23 cellular contexts compared by ENCODE assay signal in genomic region chr1:63984891-63985290, GRCh38.
A peak's percentile ranks its signal among the peaks of the same experiment; 100 is the strongest.
DNase-seq lines count a peak whose midpoint lies in the region; ATAC-seq, FAIRE-seq and TF ChIP-seq lines count a peak whose summit lies in the region.
"Had no signal": no experiment of that assay in that cellular context is flagged by ENCODE, and none has a peak within 500 bp of the region (broad histone marks: within the 10 kb centered on the region; RNA-seq: fewer than 3 reads in every experiment).

No MANE protein-coding gene starts in this region.

- H3K4me2 ChIP-seq in mammary epithelial cell (ENCODE audit: insufficient read depth, low read depth, low read length) (peak overlapping the region; percentile 69), keratinocyte (ENCODE audit: control insufficient read depth, extremely low read depth, insufficient read depth, low read depth, low read length) (peak overlapping the region; percentile 85)
- H3K4me2 ChIP-seq: BLaER1 treated with 17β-estradiol and CSF1 and Interleukin-3, amounts not matched to agents 10 nM and 100 nM had no signal

- dilution Hi-C loops in mammary epithelial cell (cut with HindIII; ENCODE audit: low sequenced_read_pairs) = loop anchor here (5.0 kb wide), 1 partner anchor 32 kb away; no protein-coding TSS in a partner anchor
- dilution Hi-C loops in keratinocyte (cut with MboI; ENCODE audit: extremely low pct_ligation_motif_present, low sequenced_read_pairs) = no loop called here

- H3K36me3 ChIP-seq in mammary epithelial cell (ENCODE audit: insufficient read depth, low read length) = no peaks in the 10 kb centered on the region
- H3K36me3 ChIP-seq in keratinocyte (ENCODE audit: control insufficient read depth in 2 of 2, extremely low read depth in 1 of 2, insufficient read depth in 2 of 2, low read length in 2 of 2) = no peaks in the 10 kb centered on the region
- H3K36me3 ChIP-seq: BLaER1 treated with 17β-estradiol and CSF1 and Interleukin-3, amounts not matched to agents 10 nM and 100 nM had no signal

- no peaks in the 10 kb centered on the region for H3K9me1 ChIP-seq in keratinocyte (ENCODE audit: control insufficient read depth, extremely low read depth, insufficient read depth, low read length)

- peak; percentile 20 for DNase-seq in GM03348 (ENCODE audit: low spot score)
- no peak for DNase-seq in mammary epithelial cell
- DNase-seq in keratinocyte (ENCODE audit: low read depth, low spot score) = no peak
- peak; percentile 28 for DNase-seq in retinal pigment epithelial cell (ENCODE audit: low read depth)
- no peak for DNase-seq in immature natural killer cell
- DNase-seq in endothelial cell (ENCODE audit: low spot score) = no peak
- DNase-seq in left lobe of liver (ENCODE audit: low spot score) = no peak
- DNase-seq: CD8-positive, alpha-beta memory T cell; DMS79 treated with DMSO at 0.1 percent for 48 hours; KG1; NCI-H1048; NCI-H1694 treated with DMSO at 0.1 percent for 48 hours; NCI-H2107; NCI-H526 treated with DMSO at 0.1 percent for 48 hours; SHP77 had no signal

- CTCF ChIA-PET in mammary epithelial cell (lab: Charles Lee; ENCODE audit: low non-redundant PET) = interaction anchor here (0.5 kb wide), 1 partner anchor 49 kb away, joined by 3 read pairs; no protein-coding TSS in a partner anchor

- H3K4me3 Mint-ChIP-seq in immature natural killer cell (no peak overlapping the region), endothelial cell (ENCODE audit: unreplicated experiment) (no peak overlapping the region)
- H3K4me3 Mint-ChIP-seq: CD8-positive, alpha-beta memory T cell had no signal

- in situ Hi-C loops in mammary epithelial cell (cut with MboI; ENCODE audit: low sequenced_read_pairs in 2 of 2) = no loop called here

- no peaks in the 10 kb centered on the region for H3K9me3 ChIP-seq in mammary epithelial cell (replicated peaks; ENCODE audit: insufficient read depth, low read length)
- H3K9me3 ChIP-seq in keratinocyte (ENCODE audit: control insufficient read depth, low read depth, low read length) = no peaks in the 10 kb centered on the region
- H3K9me3 ChIP-seq: BLaER1 treated with 17β-estradiol and CSF1 and Interleukin-3, amounts not matched to agents 10 nM and 100 nM had no signal

- H4K20me1 ChIP-seq in mammary epithelial cell (ENCODE audit: insufficient read depth, low read length) (no peaks in the 10 kb centered on the region), keratinocyte (ENCODE audit: control insufficient read depth, extremely low read depth, insufficient read depth, low read length) (no peaks in the 10 kb centered on the region)
- H4K20me1 ChIP-seq: BLaER1 treated with 17β-estradiol and CSF1 and Interleukin-3, amounts not matched to agents 10 nM and 100 nM had no signal

- no peaks in the 10 kb centered on the region for H3K36me3 Mint-ChIP-seq in immature natural killer cell
- no peaks in the 10 kb centered on the region for H3K36me3 Mint-ChIP-seq in endothelial cell (ENCODE audit: low read depth, unreplicated experiment)
- H3K36me3 Mint-ChIP-seq: CD8-positive, alpha-beta memory T cell had no signal

- H2AFZ ChIP-seq in mammary epithelial cell (ENCODE audit: low read depth, low read length) (peak overlapping the region; percentile 6), keratinocyte (ENCODE audit: control insufficient read depth, low read length) (no peak overlapping the region)

- H3K9me3 Mint-ChIP-seq in immature natural killer cell (peaks cover 0 to 4% (median 0%) of the 10 kb centered on the region in 6 donors), endothelial cell (ENCODE audit: unreplicated experiment) (no peaks in the 10 kb centered on the region)

- WGBS in mammary epithelial cell (ENCODE audit: low coverage, missing lambda C conversion rate) = 66% methylated on average over 5 of the region's 5 CpGs

- ATAC-seq in left lobe of liver = no peak
- ATAC-seq in GM21526 (IDR thresholded peaks at IDR 0.05; ENCODE audit: low FRiP score, unreplicated experiment) = no peak
- ATAC-seq: GM12878, HepG2 had no signal

- H3K27me3 ChIP-seq in mammary epithelial cell (ENCODE audit: insufficient read depth, low read length) (no peaks in the 10 kb centered on the region), keratinocyte (ENCODE audit: control insufficient read depth, extremely low read depth, insufficient read depth, low read length) (no peaks in the 10 kb centered on the region)
- H3K27me3 ChIP-seq: BLaER1 treated with 17β-estradiol and CSF1 and Interleukin-3, amounts not matched to agents 10 nM and 100 nM had no signal

- H3K4me1 ChIP-seq in mammary epithelial cell (ENCODE audit: insufficient read depth, low read length) = peaks cover 59% of the 10 kb centered on the region
- H3K4me1 ChIP-seq in keratinocyte (ENCODE audit: control insufficient read depth, extremely low read depth, insufficient read depth, low read length) = peaks cover 46% of the 10 kb centered on the region
- H3K4me1 ChIP-seq: BLaER1 treated with 17β-estradiol and CSF1 and Interleukin-3, amounts not matched to agents 10 nM and 100 nM had no signal

- H3K9ac ChIP-seq in mammary epithelial cell (ENCODE audit: insufficient read depth, low read length) = peak overlapping the region; percentile 78
- no peak overlapping the region for H3K9ac ChIP-seq in keratinocyte (ENCODE audit: control insufficient read depth, extremely low read depth, insufficient read depth, low read length)
- H3K9ac ChIP-seq: BLaER1 treated with 17β-estradiol and CSF1 and Interleukin-3, amounts not matched to agents 10 nM and 100 nM had no signal

- intact Hi-C loops in mammary epithelial cell (cut with micrococcal nuclease) = loop anchor here (1.0 to 5.0 kb wide), 2 partner anchors 52 to 148 kb away; no protein-coding TSS in a partner anchor

- no peak overlapping the region for H3K4me3 ChIP-seq in mammary epithelial cell (replicated peaks in 1 of 3; ENCODE audit: insufficient read depth in 1 of 3, low read depth in 2 of 3, low read length in 3 of 3)
- peak overlapping the region in 1 of 3 experiments; percentile 17 for H3K4me3 ChIP-seq in keratinocyte (ENCODE audit: control insufficient read depth in 2 of 3, extremely low read depth in 1 of 3, insufficient read depth in 2 of 3, low read depth in 1 of 3, low read length in 3 of 3)
- no peak overlapping the region for H3K4me3 ChIP-seq in retinal pigment epithelial cell (ENCODE audit: low read length)
- H3K4me3 ChIP-seq: BLaER1 treated with 17β-estradiol and CSF1 and Interleukin-3, amounts not matched to agents 10 nM and 100 nM; GM12878 had no signal

- H3K79me2 ChIP-seq in mammary epithelial cell (ENCODE audit: insufficient read depth, low read length) (peaks cover 15% of the 10 kb centered on the region), keratinocyte (ENCODE audit: control insufficient read depth, insufficient read depth, low read length) (no peaks in the 10 kb centered on the region)

- BruUV-seq in mammary epithelial cell (replicated peaks; lab: Mats Ljungman, UMichigan) = no TSS peak

- TF ChIP-seq CTCF in mammary epithelial cell (conservative IDR thresholded peaks at IDR 0.05 in 1 of 2, IDR thresholded peaks at IDR 0.05 in 1 of 2; ENCODE audit: extremely low read depth in 1 of 2, insufficient read depth in 1 of 2, low read depth in 1 of 2, low read length in 2 of 2) (no peak), keratinocyte (optimal IDR thresholded peaks at IDR 0.05 in 1 of 3, IDR thresholded peaks at IDR 0.05 in 1 of 3, conservative IDR thresholded peaks at IDR 0.05 in 1 of 3; ENCODE audit: extremely low read depth in 1 of 3, insufficient read depth in 2 of 3, low read length in 3 of 3) (no peak), retinal pigment epithelial cell (conservative IDR thresholded peaks at IDR 0.05; ENCODE audit: low read depth, low read length) (no peak), endothelial cell (IDR thresholded peaks at IDR 0.05; ENCODE audit: unreplicated experiment) (no peak)

- H3K27ac ChIP-seq in mammary epithelial cell (ENCODE audit: insufficient read depth, low read depth, low read length) = peak overlapping the region; percentile 96
- no peak overlapping the region for H3K27ac ChIP-seq in keratinocyte (ENCODE audit: control insufficient read depth, insufficient read depth, low read length)
- H3K27ac ChIP-seq: BLaER1 treated with 17β-estradiol and CSF1 and Interleukin-3, amounts not matched to agents 10 nM and 100 nM had no signal

- no peaks in the 10 kb centered on the region for H3K4me1 Mint-ChIP-seq in immature natural killer cell
- H3K4me1 Mint-ChIP-seq in endothelial cell (ENCODE audit: unreplicated experiment) = peaks cover 9% of the 10 kb centered on the region
- H3K4me1 Mint-ChIP-seq: CD8-positive, alpha-beta memory T cell had no signal

- H3K27me3 Mint-ChIP-seq in immature natural killer cell (ENCODE audit: low read depth in 3 of 3) (peaks cover 0 to 9% (median 7%) of the 10 kb centered on the region in 3 donors), endothelial cell (ENCODE audit: unreplicated experiment) (no peaks in the 10 kb centered on the region)

- no peak overlapping the region for H3K27ac Mint-ChIP-seq in immature natural killer cell
- H3K27ac Mint-ChIP-seq in endothelial cell (ENCODE audit: unreplicated experiment) = no peak overlapping the region
- H3K27ac Mint-ChIP-seq: CD8-positive, alpha-beta memory T cell had no signal

- FAIRE-seq in keratinocyte (lab: Jason Lieb, UNC) = peak; percentile 48
- FAIRE-seq: A204.1, G401.6, GM12878, GM18507, H54, HepG2 had no signal

Comparison
In these comparisons a context has a peak if more than half of its experiments do, and no peak if none do; other contexts are left out.
1. DNase-seq: peak in GM03348 (single experiment) and retinal pigment epithelial cell (single experiment); none in mammary epithelial cell (single experiment), keratinocyte (single experiment), immature natural killer cell (0 of 3), endothelial cell (single experiment) and left lobe of liver (single experiment).